ENCODE assay signal across 27 cellular contexts in genomic region chr11:66469441-66469840, GRCh38. TPM values are rescaled to one million over a fixed set of nuclear protein-coding genes. Genes with fewer than 3 reads are reported as not detected.
"Had no signal": no experiment of that assay in that cellular context is flagged by ENCODE, and none has a peak within 500 bp of the region (broad histone marks: within the 10 kb centered on the region; RNA-seq: fewer than 3 reads in every experiment).

No MANE protein-coding gene starts in this region.

- H3K27ac Mint-ChIP-seq: mesothelial cell of epicardium; natural killer cell; stimulated activated memory B cell treated with anti-CD40 and anti-IgM and Interleukin-4, amounts not matched to agents 10 μg/mL and 1 μg/mL and 100 μg/mL, for 72 hours; stimulated activated naive CD8-positive, alpha-beta T cell treated with anti-CD3 and anti-CD28 coated beads, Interleukin-15, Interleukin-2, amounts not matched to agents 100 ng/mL and 50 ng/mL, for 24 hours had no signal

- H3K4me3 Mint-ChIP-seq: dendritic cell treated with granulocyte-macrophage colony-stimulating factor and Interleukin-4, amounts not matched to agents 40 ng/mL and 50 ng/mL, for 4 days; endodermal cell; stimulated activated memory B cell treated with anti-CD40 and anti-IgM and Interleukin-4, amounts not matched to agents 10 μg/mL and 1 μg/mL and 100 μg/mL, for 72 hours; stimulated activated naive CD8-positive, alpha-beta T cell treated with anti-CD3 and anti-CD28 coated beads, Interleukin-15, Interleukin-2, amounts not matched to agents 100 ng/mL and 50 ng/mL, for 24 hours had no signal

- ATAC-seq: heart left ventricle; left lobe of liver; natural killer cell; psoas muscle; sciatic nerve; stimulated activated memory B cell treated with anti-CD40 and anti-IgM and Interleukin-4, amounts not matched to agents 10 μg/mL and 1 μg/mL and 100 μg/mL, for 72 hours; upper lobe of right lung had no signal

- H3K27ac ChIP-seq: heart left ventricle, neutrophil, psoas muscle, tibial nerve, upper lobe of right lung had no signal

- H3K9me3 Mint-ChIP-seq: dendritic cell treated with granulocyte-macrophage colony-stimulating factor and Interleukin-4, amounts not matched to agents 40 ng/mL and 50 ng/mL, for 4 days; endodermal cell; mesothelial cell of epicardium; natural killer cell; stimulated activated memory B cell treated with anti-CD40 and anti-IgM and Interleukin-4, amounts not matched to agents 10 μg/mL and 1 μg/mL and 100 μg/mL, for 72 hours; stimulated activated naive CD8-positive, alpha-beta T cell treated with anti-CD3 and anti-CD28 coated beads, Interleukin-15, Interleukin-2, amounts not matched to agents 100 ng/mL and 50 ng/mL, for 24 hours had no signal

- H3K9me3 ChIP-seq: heart left ventricle, neutrophil, psoas muscle, spleen, tibial nerve, upper lobe of right lung had no signal

- H3K36me3 Mint-ChIP-seq: mesothelial cell of epicardium, natural killer cell had no signal

- H3K36me3 ChIP-seq: neutrophil had no signal

- H3K27me3 Mint-ChIP-seq: dendritic cell treated with granulocyte-macrophage colony-stimulating factor and Interleukin-4, amounts not matched to agents 40 ng/mL and 50 ng/mL, for 4 days; stimulated activated memory B cell treated with anti-CD40 and anti-IgM and Interleukin-4, amounts not matched to agents 10 μg/mL and 1 μg/mL and 100 μg/mL, for 72 hours; stimulated activated naive CD8-positive, alpha-beta T cell treated with anti-CD3 and anti-CD28 coated beads, Interleukin-15, Interleukin-2, amounts not matched to agents 100 ng/mL and 50 ng/mL, for 24 hours had no signal

- H3K4me3 ChIP-seq: heart left ventricle, psoas muscle, spleen, tibial nerve, upper lobe of right lung had no signal

- H3K27me3 ChIP-seq: heart left ventricle, spleen, tibial nerve, upper lobe of right lung had no signal

- FAIRE-seq: colon, endothelial cell of umbilical vein, frontal cortex had no signal

- DNase-seq: cerebellar nuclear complex; erythroblast; heart left ventricle; hippocampal formation; kidney glomerular epithelial cell; natural killer cell; psoas muscle; retina; spleen; stimulated activated CD4-positive, alpha-beta T cell treated with anti-CD3 and anti-CD28 coated beads, Interleukin-15, amount 100 ng/mL, for 24 hours; stimulated activated CD4-positive, alpha-beta T cell treated with anti-CD3 and anti-CD28 coated beads, Interleukin-1b, Interleukin-23, amount 100 ng/mL, for 48 hours; stimulated activated CD4-positive, alpha-beta T cell treated with anti-CD3 and anti-CD28 coated beads, Interleukin-4, amount 100 ng/mL, for 24 hours; upper lobe of right lung had no signal

RNA-seq across cellular contexts. Expression of gene NPAS4, which starts 48.6 kb away (rescaled TPM):
- total RNA-seq: endodermal cell, endothelial cell of umbilical vein, glomerular endothelial cell, left lobe of liver, myocyte, natural killer cell, psoas muscle, sciatic nerve, upper lobe of right lung had no signal
- polyA plus RNA-seq: endothelial cell of umbilical vein had no signal
